ENCODE assay signal across 13 cellular contexts in the genomic region with DNA sequence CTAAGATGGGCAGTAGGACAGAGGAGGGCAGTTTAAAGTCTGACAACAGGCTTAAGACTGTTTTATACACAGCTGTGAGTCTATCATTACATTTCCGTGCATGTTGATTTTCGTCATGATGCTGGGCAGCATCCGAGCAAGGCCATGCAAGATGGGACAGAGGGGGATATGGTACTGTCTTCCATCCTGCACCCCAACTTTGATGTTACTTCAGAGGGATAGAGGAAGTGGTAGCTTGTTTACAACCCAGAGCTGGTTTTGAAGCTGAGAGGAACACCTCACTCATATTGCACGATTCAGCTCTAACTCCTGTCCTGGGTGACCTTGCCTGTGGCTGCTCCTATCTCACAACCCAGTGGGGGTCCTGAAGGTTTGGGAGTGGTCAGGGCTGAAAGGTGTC. TPM values are rescaled to one million over a fixed set of nuclear protein-coding genes. Genes with fewer than 3 reads are reported as not detected.
DNase-seq lines count a peak whose midpoint lies in the region; ATAC-seq and TF ChIP-seq lines count a peak whose summit lies in the region.
"Had no signal": no experiment of that assay in that cellular context is flagged by ENCODE, and none has a peak within 500 bp of the region (broad histone marks: within the 10 kb centered on the region; RNA-seq: fewer than 3 reads in every experiment).

No MANE protein-coding gene starts in this region.

- no peaks in the 10 kb centered on the region for H3K9me2 ChIP-seq in Karpas-422 (replicated peaks; ENCODE audit: insufficient read depth, low read length)

- H3K27ac Mint-ChIP-seq in activated naive CD8-positive, alpha-beta T cell, result peak overlapping the region; percentile 81
- peak overlapping the region; percentile 84 to 88 for H3K27ac Mint-ChIP-seq in natural killer cell treated with Interleukin-12 subunit alpha and Interleukin-12 subunit beta and Interleukin-15 and Interleukin-18, amount 100 ng/mL, for 72 hours

- H3K4me3 ChIP-seq in DND-41 (ENCODE audit: low read depth in 1 of 2, low read length in 2 of 2) (no peak overlapping the region), Karpas-422 (ENCODE audit: low read length) (peak overlapping the region; percentile 38; the same call in 1 of the 2 replicates)
- H3K4me3 ChIP-seq: heart left ventricle had no signal

- H3K4me2 ChIP-seq in DND-41 (ENCODE audit: insufficient read depth, low read length), result no peak overlapping the region
- peak overlapping the region; percentile 97 for H3K4me2 ChIP-seq in Karpas-422 (ENCODE audit: low read depth, low read length, poor library complexity, severe bottlenecking)

- peaks cover 24% of the 10 kb centered on the region for H3K79me2 ChIP-seq in DND-41 (ENCODE audit: insufficient read depth, low read length)
- H3K79me2 ChIP-seq in Karpas-422 (ENCODE audit: low read length), result peaks cover 40% of the 10 kb centered on the region

- H3K9ac ChIP-seq in DND-41 (ENCODE audit: low read depth, low read length), result no peak overlapping the region
- H3K9ac ChIP-seq in Karpas-422 (ENCODE audit: low read length), result peak overlapping the region; percentile 90

- no peaks in the 10 kb centered on the region for H3K9me3 Mint-ChIP-seq in activated naive CD8-positive, alpha-beta T cell (ENCODE audit: low read depth)
- no peaks in the 10 kb centered on the region for H3K9me3 Mint-ChIP-seq in natural killer cell treated with Interleukin-12 subunit alpha and Interleukin-12 subunit beta and Interleukin-15 and Interleukin-18, amount 100 ng/mL, for 72 hours

- no peaks in the 10 kb centered on the region for H3K27me3 Mint-ChIP-seq in activated naive CD8-positive, alpha-beta T cell
- no peaks in the 10 kb centered on the region for H3K27me3 Mint-ChIP-seq in natural killer cell treated with Interleukin-12 subunit alpha and Interleukin-12 subunit beta and Interleukin-15 and Interleukin-18, amount 100 ng/mL, for 72 hours

- DNase-seq in DND-41, result no peak
- DNase-seq in Karpas-422, result no peak
- no peak for DNase-seq in natural killer cell treated with Interleukin-12 subunit alpha and Interleukin-12 subunit beta and Interleukin-15 and Interleukin-18, amount 100 ng/mL, for 72 hours (ENCODE audit: low spot score)
- DNase-seq in AG20443 (ENCODE audit: low spot score), result no peak
- DNase-seq: erythroblast, heart left ventricle, NCI-H2029 treated with DMSO at 0.1 percent for 48 hours, NCI-H774 had no signal

- 0 out of 2 replicates have a peak overlapping the region, but pooled peaks have one; percentile 11 for H2AFZ ChIP-seq in DND-41 (ENCODE audit: low read depth, low read length)
- H2AFZ ChIP-seq in Karpas-422 (ENCODE audit: low read length), result no peak overlapping the region

- H3K4me1 ChIP-seq in DND-41 (ENCODE audit: insufficient read depth, low read length) (peaks cover 67% of the 10 kb centered on the region), Karpas-422 (ENCODE audit: low read length) (peaks cover 85% of the 10 kb centered on the region)

- H3K27me3 ChIP-seq in DND-41 (ENCODE audit: insufficient read depth, low read length, poor library complexity) (no peaks in the 10 kb centered on the region), Karpas-422 (ENCODE audit: low read length) (no peaks in the 10 kb centered on the region)

- H3K9me3 ChIP-seq in DND-41 (ENCODE audit: insufficient read depth, low read length, severe bottlenecking), result no peaks in the 10 kb centered on the region
- H3K9me3 ChIP-seq in Karpas-422 (ENCODE audit: low read length), result no peaks in the 10 kb centered on the region
- H3K9me3 ChIP-seq: heart left ventricle had no signal

- H3K36me3 ChIP-seq in DND-41 (ENCODE audit: insufficient read depth, low read length), result no peaks in the 10 kb centered on the region; the same call in 1 of the 2 replicates
- H3K36me3 ChIP-seq in Karpas-422 (ENCODE audit: insufficient read depth, low read length), result peaks cover 5% of the 10 kb centered on the region; the same call in 1 of the 2 replicates
- H3K36me3 ChIP-seq: heart left ventricle had no signal

- H3K36me3 Mint-ChIP-seq in activated naive CD8-positive, alpha-beta T cell, result peaks cover 12% of the 10 kb centered on the region
- H3K36me3 Mint-ChIP-seq in natural killer cell treated with Interleukin-12 subunit alpha and Interleukin-12 subunit beta and Interleukin-15 and Interleukin-18, amount 100 ng/mL, for 72 hours, result no peaks in the 10 kb centered on the region

- no peak for TF ChIP-seq CTCF in DND-41 (IDR thresholded peaks at IDR 0.05; ENCODE audit: borderline replicate concordance, extremely low read depth, low read length, poor library complexity, severe bottlenecking)

- H3K4me1 Mint-ChIP-seq in activated naive CD8-positive, alpha-beta T cell (ENCODE audit: low read depth), result peaks cover 86% of the 10 kb centered on the region
- H3K4me1 Mint-ChIP-seq in natural killer cell treated with Interleukin-12 subunit alpha and Interleukin-12 subunit beta and Interleukin-15 and Interleukin-18, amount 100 ng/mL, for 72 hours (ENCODE audit: low read depth in 2 of 2), result peaks cover 55 to 58% of the 10 kb centered on the region in 2 donors

- H4K20me1 ChIP-seq in DND-41 (ENCODE audit: insufficient read depth, low read length) (no peaks in the 10 kb centered on the region), Karpas-422 (ENCODE audit: insufficient read depth, low read depth, low read length) (no peaks in the 10 kb centered on the region)

- H3K27ac ChIP-seq in DND-41 (ENCODE audit: low read length) (peak overlapping the region; percentile 25; the same call in 1 of the 2 replicates), Karpas-422 (ENCODE audit: low read length) (peak overlapping the region; percentile 99)

- peak overlapping the region; percentile 77 for H3K4me3 Mint-ChIP-seq in activated naive CD8-positive, alpha-beta T cell
- H3K4me3 Mint-ChIP-seq in natural killer cell treated with Interleukin-12 subunit alpha and Interleukin-12 subunit beta and Interleukin-15 and Interleukin-18, amount 100 ng/mL, for 72 hours, result peak overlapping the region; percentile 48

- ATAC-seq in DND-41 (ENCODE audit: insufficient read depth, low read depth), result no peak
- ATAC-seq in natural killer cell treated with Interleukin-12 subunit alpha and Interleukin-12 subunit beta and Interleukin-15 and Interleukin-18, amount 100 ng/mL, for 72 hours, result no peak
- no peak for ATAC-seq in GM18498 (IDR thresholded peaks at IDR 0.05; ENCODE audit: unreplicated experiment)
- ATAC-seq in HG02763 (IDR thresholded peaks at IDR 0.05; ENCODE audit: unreplicated experiment), result no peak
- ATAC-seq: left lobe of liver, sciatic nerve had no signal

RNA-seq across cellular contexts. Expression of a gene that starts 3.0 kb away (rescaled TPM):
- 197 and 232 TPM in 2 replicates for total RNA-seq in Karpas-422 (2014; rRNA removed; shearing (Covaris generic); ENCODE audit: low replicate concordance)
- 10 to 100 TPM; 26.8 to 45.5 TPM for total RNA-seq in natural killer cell treated with Interleukin-12 subunit alpha and Interleukin-12 subunit beta and Interleukin-15 and Interleukin-18, amount 100 ng/mL, for 72 hours
